15 cellular contexts compared by ENCODE assay signal in genomic region chr12:67469666-67470065, GRCh38.
A peak's percentile ranks its signal among the peaks of the same experiment; 100 is the strongest.
DNase-seq lines count a peak whose midpoint lies in the region; ATAC-seq, FAIRE-seq and TF ChIP-seq lines count a peak whose summit lies in the region.
"Had no signal": no experiment of that assay in that cellular context is flagged by ENCODE, and none has a peak within 500 bp of the region (broad histone marks: within the 10 kb centered on the region; RNA-seq: fewer than 3 reads in every experiment).

No MANE protein-coding gene starts in this region.

- H3K4me2 ChIP-seq in astrocyte (ENCODE audit: low read length), result no peak overlapping the region
- no peak overlapping the region for H3K4me2 ChIP-seq in mesendoderm (ENCODE audit: low read length)
- no peak overlapping the region for H3K4me2 ChIP-seq in mammary epithelial cell (ENCODE audit: insufficient read depth, low read depth, low read length)

- no peaks in the 10 kb centered on the region for H3K27me3 Mint-ChIP-seq in stimulated activated naive CD8-positive, alpha-beta T cell treated with anti-CD3 and anti-CD28 coated beads, Interleukin-15, amount 100 ng/mL, for 72 hours
- no peaks in the 10 kb centered on the region for H3K27me3 Mint-ChIP-seq in astrocyte (ENCODE audit: low read depth, unreplicated experiment)

- H3K9ac ChIP-seq in astrocyte (ENCODE audit: low read length), result no peak overlapping the region
- H3K9ac ChIP-seq in mesendoderm (ENCODE audit: low read length), result peak overlapping the region; percentile 60
- no peak overlapping the region for H3K9ac ChIP-seq in mammary epithelial cell (ENCODE audit: insufficient read depth, low read length)

- no peak overlapping the region for H2AFZ ChIP-seq in astrocyte (ENCODE audit: low read depth, low read length)
- no peak overlapping the region for H2AFZ ChIP-seq in mammary epithelial cell (ENCODE audit: low read depth, low read length)

- H3K79me1 ChIP-seq in mesendoderm (ENCODE audit: low read length), result no peaks in the 10 kb centered on the region

- no peaks in the 10 kb centered on the region for H3K36me3 Mint-ChIP-seq in astrocyte (ENCODE audit: low read depth, unreplicated experiment)

- H2BK5ac ChIP-seq in mesendoderm (ENCODE audit: low read length), result peak overlapping the region; percentile 24

- H3K27me3 ChIP-seq in astrocyte (ENCODE audit: insufficient read depth, low read length), result no peaks in the 10 kb centered on the region
- H3K27me3 ChIP-seq in mesendoderm (ENCODE audit: insufficient read depth, low read length, poor library complexity), result no peaks in the 10 kb centered on the region
- no peaks in the 10 kb centered on the region for H3K27me3 ChIP-seq in mammary epithelial cell (ENCODE audit: insufficient read depth, low read length)
- H3K27me3 ChIP-seq: dorsolateral prefrontal cortex, right lobe of liver had no signal

- H3K9me3 Mint-ChIP-seq in stimulated activated naive CD8-positive, alpha-beta T cell treated with anti-CD3 and anti-CD28 coated beads, Interleukin-15, amount 100 ng/mL, for 72 hours, result peaks cover 16 to 22% of the 10 kb centered on the region in 2 donors
- no peaks in the 10 kb centered on the region for H3K9me3 Mint-ChIP-seq in astrocyte (ENCODE audit: unreplicated experiment)

- no peaks in the 10 kb centered on the region for H3K36me3 ChIP-seq in astrocyte (ENCODE audit: insufficient read depth, low read length)
- no peaks in the 10 kb centered on the region for H3K36me3 ChIP-seq in mesendoderm (ENCODE audit: control insufficient read depth, insufficient read depth, low read length)
- no peaks in the 10 kb centered on the region for H3K36me3 ChIP-seq in mammary epithelial cell (ENCODE audit: insufficient read depth, low read length)
- H3K36me3 ChIP-seq: right lobe of liver had no signal

- intact Hi-C loops in mammary epithelial cell (cut with micrococcal nuclease) (no loop called here), posterior vena cava (cut with DNase I) (no loop called here)

- TF ChIP-seq CTCF in astrocyte (IDR thresholded peaks at IDR 0.05; ENCODE audit: insufficient read depth, low read depth, low read length), result no peak
- no peak for TF ChIP-seq CTCF in mammary epithelial cell (conservative IDR thresholded peaks at IDR 0.05 in 1 of 2, IDR thresholded peaks at IDR 0.05 in 1 of 2; ENCODE audit: extremely low read depth in 1 of 2, insufficient read depth in 1 of 2, low read depth in 1 of 2, low read length in 2 of 2)

- DNase-seq in stimulated activated naive CD8-positive, alpha-beta T cell treated with anti-CD3 and anti-CD28 coated beads, Interleukin-15, amount 100 ng/mL, for 72 hours, result no peak
- DNase-seq in stimulated activated naive CD8-positive, alpha-beta T cell treated with anti-CD3 and anti-CD28 coated beads, Interleukin-15, Interleukin-2, amounts not matched to agents 100 U/mL and 50 U/mL, for 24 hours, result no peak
- DNase-seq in astrocyte (ENCODE audit: low read depth) (no peak), mesendoderm (peak; percentile 75), dedifferentiated amniotic fluid mesenchymal stem cell (ENCODE audit: extremely low spot score) (no peak), GM19238 (ENCODE audit: insufficient read length, low spot score) (no peak), mammary epithelial cell (no peak), posterior vena cava (ENCODE audit: low spot score) (no peak)
- DNase-seq: activated CD4-positive, alpha-beta memory T cell treated with anti-CD3 and anti-CD28 coated beads, Interleukin-2, amount 10 ng/mL, durations not matched to agents 7 days and 5 days; activated effector memory CD4-positive, alpha-beta T cell treated with Interleukin-2 at 50 U/mL for 16 hours; dorsolateral prefrontal cortex; right lobe of liver; stimulated activated CD4-positive, alpha-beta T cell treated with anti-CD3 and anti-CD28 coated beads, Interleukin-4, amount 100 ng/mL, for 24 hours; T1000 had no signal

- peaks cover 6% of the 10 kb centered on the region for H3K4me1 Mint-ChIP-seq in stimulated activated naive CD8-positive, alpha-beta T cell treated with anti-CD3 and anti-CD28 coated beads, Interleukin-15, amount 100 ng/mL, for 72 hours
- peaks cover 18% of the 10 kb centered on the region for H3K4me1 Mint-ChIP-seq in astrocyte (ENCODE audit: low read depth, unreplicated experiment)
- H3K4me1 Mint-ChIP-seq: activated CD4-positive, alpha-beta memory T cell treated with anti-CD3 and anti-CD28 coated beads, Interleukin-2, amount 10 ng/mL, durations not matched to agents 7 days and 5 days had no signal

- no peak overlapping the region for H2AK5ac ChIP-seq in mesendoderm (ENCODE audit: low read length)

- no CpG with 5 or more reads among the region's 2 CpGs for WGBS in mesendoderm (ENCODE audit: extremely low coverage, insufficient coverage, low lambda C conversion rate)
- whole genome bisulfite sequencing in mammary epithelial cell (ENCODE audit: low coverage, missing lambda C conversion rate), result 100% methylated on average over 2 of the region's 2 CpGs

- in situ Hi-C loops in mammary epithelial cell (cut with MboI; ENCODE audit: low sequenced_read_pairs in 2 of 2), result loop anchor here in 1 of 2 donors (25.0 kb wide), 1 partner anchor 168 kb away; the partner anchor contains the start of gene DYRK2

- peak overlapping the region; percentile 75 for H3K56ac ChIP-seq in mesendoderm (ENCODE audit: low read length)

- H3K27ac ChIP-seq in astrocyte (ENCODE audit: low read depth, low read length), result no peak overlapping the region
- no peak overlapping the region for H3K27ac ChIP-seq in mesendoderm (ENCODE audit: low read depth, low read length)
- H3K27ac ChIP-seq in mammary epithelial cell (ENCODE audit: insufficient read depth, low read depth, low read length), result no peak overlapping the region
- H3K27ac ChIP-seq: right lobe of liver had no signal

- H3K27ac Mint-ChIP-seq in stimulated activated naive CD8-positive, alpha-beta T cell treated with anti-CD3 and anti-CD28 coated beads, Interleukin-15, amount 100 ng/mL, for 72 hours, result no peak overlapping the region
- H3K27ac Mint-ChIP-seq in astrocyte (ENCODE audit: unreplicated experiment), result peak overlapping the region; percentile 81
- H3K27ac Mint-ChIP-seq: activated CD4-positive, alpha-beta memory T cell treated with anti-CD3 and anti-CD28 coated beads, Interleukin-2, amount 10 ng/mL, durations not matched to agents 7 days and 5 days had no signal

- H3K18ac ChIP-seq in mesendoderm (ENCODE audit: low read length), result no peak overlapping the region

- no peak overlapping the region for H3K4me3 ChIP-seq in astrocyte (ENCODE audit: insufficient read depth, low read depth, low read length)
- H3K4me3 ChIP-seq in mesendoderm (ENCODE audit: low read length), result no peak overlapping the region
- no peak overlapping the region for H3K4me3 ChIP-seq in mammary epithelial cell (replicated peaks in 1 of 3; ENCODE audit: insufficient read depth in 1 of 3, low read depth in 2 of 3, low read length in 3 of 3)
- H3K4me3 ChIP-seq: dorsolateral prefrontal cortex, right lobe of liver had no signal

- dilution Hi-C loops in mammary epithelial cell (cut with HindIII; ENCODE audit: low sequenced_read_pairs), result no loop called here

- CTCF ChIA-PET in mammary epithelial cell (lab: Charles Lee; ENCODE audit: low non-redundant PET), result no interaction called here

- H3K79me2 ChIP-seq in astrocyte (ENCODE audit: insufficient read depth, low read length) (no peaks in the 10 kb centered on the region), mesendoderm (ENCODE audit: control insufficient read depth, insufficient read depth, low read length) (no peaks in the 10 kb centered on the region), mammary epithelial cell (ENCODE audit: insufficient read depth, low read length) (no peaks in the 10 kb centered on the region)

- H3K4me1 ChIP-seq in astrocyte (ENCODE audit: insufficient read depth, low read length) (no peaks in the 10 kb centered on the region), mesendoderm (ENCODE audit: control insufficient read depth, low read depth, low read length) (peaks cover 3% of the 10 kb centered on the region), mammary epithelial cell (ENCODE audit: insufficient read depth, low read length) (no peaks in the 10 kb centered on the region)
- H3K4me1 ChIP-seq: right lobe of liver had no signal

- H4K5ac ChIP-seq in mesendoderm (ENCODE audit: low read length), result no peak overlapping the region

- no peak overlapping the region for H4K8ac ChIP-seq in mesendoderm (ENCODE audit: low read depth, low read length)

- ATAC-seq in stimulated activated naive CD8-positive, alpha-beta T cell treated with anti-CD3 and anti-CD28 coated beads, Interleukin-15, amount 100 ng/mL, for 72 hours, result peak; percentile 64
- ATAC-seq in stimulated activated naive CD8-positive, alpha-beta T cell treated with anti-CD3 and anti-CD28 coated beads, Interleukin-15, Interleukin-2, amounts not matched to agents 100 U/mL and 50 U/mL, for 24 hours, result no peak
- ATAC-seq: right lobe of liver had no signal

- H3K9me3 ChIP-seq in astrocyte (ENCODE audit: insufficient read depth, low read depth, low read length) (no peaks in the 10 kb centered on the region), mammary epithelial cell (replicated peaks; ENCODE audit: insufficient read depth, low read length) (no peaks in the 10 kb centered on the region)
- H3K9me3 ChIP-seq: right lobe of liver had no signal

- no peaks in the 10 kb centered on the region for H4K20me1 ChIP-seq in astrocyte (ENCODE audit: insufficient read depth, low read length)
- no peaks in the 10 kb centered on the region for H4K20me1 ChIP-seq in mammary epithelial cell (ENCODE audit: insufficient read depth, low read length)

- no peak overlapping the region for H2BK15ac ChIP-seq in mesendoderm (replicated peaks; ENCODE audit: low read depth)

- H2BK120ac ChIP-seq in mesendoderm (ENCODE audit: low read depth, low read length), result no peak overlapping the region

- BruUV-seq in mammary epithelial cell (replicated peaks; lab: Mats Ljungman, UMichigan), result no TSS peak

- no peak overlapping the region for H3K4me3 Mint-ChIP-seq in stimulated activated naive CD8-positive, alpha-beta T cell treated with anti-CD3 and anti-CD28 coated beads, Interleukin-15, amount 100 ng/mL, for 72 hours
- H3K4me3 Mint-ChIP-seq in astrocyte (ENCODE audit: unreplicated experiment), result peak overlapping the region; percentile 4
- H3K4me3 Mint-ChIP-seq: activated CD4-positive, alpha-beta memory T cell treated with anti-CD3 and anti-CD28 coated beads, Interleukin-2, amount 10 ng/mL, durations not matched to agents 7 days and 5 days; neural crest cell had no signal

- H3K4ac ChIP-seq in mesendoderm (ENCODE audit: low read depth, low read length), result no peak overlapping the region

- no peak overlapping the region for H3K23ac ChIP-seq in mesendoderm (ENCODE audit: low read length)

- no peak for FAIRE-seq in astrocyte (lab: Jason Lieb, UNC)
